ENCODE assay signal across 9 cellular contexts in the genomic region with DNA sequence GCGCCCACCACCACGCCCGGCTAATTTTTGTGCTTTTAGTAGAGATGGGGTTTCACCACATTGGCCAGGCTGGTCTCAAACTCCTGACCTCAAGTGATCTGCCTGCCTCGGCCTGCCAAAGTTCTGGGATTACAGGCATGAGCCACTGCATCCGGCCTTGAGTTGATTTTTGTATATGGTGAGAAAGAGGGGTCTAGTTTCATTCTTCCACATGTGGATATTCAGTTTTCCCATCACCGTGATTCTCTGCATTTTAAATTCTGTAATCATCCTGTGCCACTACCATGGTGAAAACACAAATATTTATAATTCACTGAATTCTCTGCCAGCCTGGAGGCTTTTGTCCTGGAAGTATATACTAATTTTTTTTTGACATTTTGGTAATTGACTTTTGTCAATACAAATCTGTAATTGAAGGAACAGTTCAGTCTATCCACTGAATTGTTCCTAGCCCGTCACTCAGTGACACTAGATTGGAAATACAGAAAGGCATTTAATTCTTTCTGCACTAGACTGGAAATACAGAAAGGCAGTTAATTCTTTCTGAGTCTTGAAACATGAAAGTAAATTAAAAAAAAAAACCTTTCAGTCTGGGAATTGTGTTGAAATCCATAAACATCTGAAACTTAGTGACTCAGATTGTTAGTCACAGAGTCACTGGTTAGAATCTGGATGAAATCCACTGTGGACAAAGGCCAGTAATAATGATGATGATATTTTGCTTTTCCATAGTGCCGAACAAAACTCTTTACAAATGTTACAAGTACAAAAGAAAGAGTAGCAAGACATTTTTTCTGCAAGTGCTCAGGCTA. TPM values are rescaled to one million over a fixed set of nuclear protein-coding genes. Genes with fewer than 3 reads are reported as not detected.
A peak's percentile ranks its signal among the peaks of the same experiment; 100 is the strongest.
DNase-seq lines count a peak whose midpoint lies in the region; ATAC-seq and TF ChIP-seq lines count a peak whose summit lies in the region.
"Had no signal": no experiment of that assay in that cellular context is flagged by ENCODE, and none has a peak within 500 bp of the region (broad histone marks: within the 10 kb centered on the region; RNA-seq: fewer than 3 reads in every experiment).

No MANE protein-coding gene starts in this region.

- no peak for TF ChIP-seq POLR2A in erythroblast (IDR thresholded peaks at IDR 0.05; ENCODE audit: low read length)

- no peak for TF ChIP-seq CTCF in fibroblast of pulmonary artery (IDR thresholded peaks at IDR 0.05; ENCODE audit: low read length, missing control alignments)

- DNase-seq in AG08396 (ENCODE audit: low spot score) (peak; percentile 65), fibroblast of pulmonary artery (ENCODE audit: low read depth) (peak; percentile 95), non-pigmented ciliary epithelial cell (ENCODE audit: low read depth) (peak; percentile 69), erythroblast (lab: John Stamatoyannopoulos, UW) (no peak), SK-N-DZ (ENCODE audit: low spot score) (no peak)
- no peak for DNase-seq in activated CD4-positive, alpha-beta T cell treated with anti-CD3 and anti-CD28 coated beads, Interleukin-2, amount 50 U/mL, for 4 hours
- DNase-seq in activated naive CD4-positive, alpha-beta T cell (lab: John Stamatoyannopoulos, UW): no peak
- DNase-seq: CD8-positive, alpha-beta T cell had no signal

- ATAC-seq in SK-N-SH treated with all-trans-retinoic acid at 6 μM for 48 hours: peak; percentile 67
- ATAC-seq: CD8-positive, alpha-beta T cell had no signal

- peak overlapping the region; percentile 26 for H3K4me3 ChIP-seq in fibroblast of pulmonary artery (replicated peaks; ENCODE audit: low read depth, low read length)

TF ChIP-seq in SK-N-SH treated with all-trans-retinoic acid at 6 μM for 48 hours, 23 proteins besides CTCF, POLR2A, EP300 and RAD21:
- TF ChIP-seq TCF4 (CRISPR knock-in tag; IDR thresholded peaks at IDR 0.05; ENCODE audit: borderline replicate concordance) (no peak), ZC3H10 (CRISPR knock-in tag; IDR thresholded peaks at IDR 0.05) (peak; percentile 64; the same call in 1 of the 2 replicates), ISL1 (CRISPR knock-in tag; IDR thresholded peaks at IDR 0.05) (peak; percentile 73)

RNA-seq across cellular contexts. Expression of gene PRTFDC1, which starts 5.4 kb away (rescaled TPM):
- 9.1 and 9.4 TPM in 2 replicates for polyA plus RNA-seq in SK-N-DZ (2014; cell fraction: cytosol; rRNA removed)
- polyA plus RNA-seq in SK-N-DZ (2014; cell fraction: nucleus; rRNA removed): 3.8 and 7.4 TPM in 2 replicates

RNA-seq across cellular contexts. Expression of gene ENKUR, which starts 58.1 kb away (rescaled TPM):
- polyA plus RNA-seq in SK-N-DZ (2014; cell fraction: cytosol; rRNA removed): not detected in 2 replicates
- polyA plus RNA-seq in SK-N-DZ (2014; cell fraction: nucleus; rRNA removed): not detected in 2 replicates

RNA-seq across cellular contexts. Expression of gene THNSL1, which starts 58.6 kb away (rescaled TPM):
- 6.0 and 6.2 TPM in 2 replicates for polyA plus RNA-seq in SK-N-DZ (2014; cell fraction: cytosol; rRNA removed)
- polyA plus RNA-seq in SK-N-DZ (2014; cell fraction: nucleus; rRNA removed): 3.1 and 3.2 TPM in 2 replicates

Comparison
In these comparisons a context has a peak if more than half of its experiments do, and no peak if none do; other contexts are left out.
1. DNase-seq: peak in AG08396 (single experiment), fibroblast of pulmonary artery (single experiment) and non-pigmented ciliary epithelial cell (single experiment); none in erythroblast (0 of 2), activated CD4-positive, alpha-beta T cell treated with anti-CD3 and anti-CD28 coated beads, Interleukin-2, amount 50 U/mL, for 4 hours (0 of 2), SK-N-DZ (single experiment) and activated naive CD4-positive, alpha-beta T cell (0 of 4).